In the genomic region with DNA sequence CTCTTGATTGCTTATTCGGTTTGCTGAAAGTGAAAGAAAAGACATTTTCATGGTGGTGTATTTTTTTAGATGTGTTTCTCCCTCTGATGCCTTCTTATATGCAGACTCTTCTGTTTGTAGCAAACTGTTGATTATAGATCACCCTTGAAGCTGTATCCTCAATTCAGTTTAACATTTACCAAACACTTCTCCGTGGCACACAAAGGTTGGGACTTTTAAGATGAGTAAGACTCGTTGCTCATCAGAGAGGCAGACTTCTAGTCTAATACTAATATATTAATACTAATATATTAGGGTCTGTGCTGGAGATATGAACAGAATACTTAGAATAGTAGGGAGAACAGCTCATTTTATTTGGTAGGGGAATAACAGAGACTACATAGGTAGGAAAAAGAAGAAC, we compare ENCODE assay signal across 2 cellular contexts.
TF ChIP-seq lines count a peak whose summit lies in the region.

No MANE protein-coding gene starts in this region.

TF ChIP-seq in SK-N-SH, 30 proteins besides CTCF, POLR2A, EP300 and RAD21:
- no peak for TF ChIP-seq MEF2A (IDR thresholded peaks at IDR 0.05; ENCODE audit: borderline replicate concordance, low read depth)
- no peak for TF ChIP-seq SIN3A (IDR thresholded peaks at IDR 0.05; ENCODE audit: borderline replicate concordance, low read depth, low read length)
TF ChIP-seq in SK-N-SH: peak in this region for 0.

TF ChIP-seq in SK-N-SH treated with all-trans-retinoic acid at 6 μM for 48 hours, 23 proteins besides CTCF, POLR2A, EP300 and RAD21:
- TF ChIP-seq ZNF565 (CRISPR knock-in tag; conservative IDR thresholded peaks at IDR 0.05; ENCODE audit: low read depth) (no peak), OSR1 (CRISPR knock-in tag; IDR thresholded peaks at IDR 0.05) (no peak), ISL1 (CRISPR knock-in tag; IDR thresholded peaks at IDR 0.05) (no peak), ESRRG (CRISPR knock-in tag; IDR thresholded peaks at IDR 0.05) (no peak), SNAI2 (CRISPR knock-in tag; IDR thresholded peaks at IDR 0.05) (no peak), GLIS3 (CRISPR knock-in tag; IDR thresholded peaks at IDR 0.05) (no peak), ZNF8 (CRISPR knock-in tag; IDR thresholded peaks at IDR 0.05) (no peak), CREB5 (CRISPR knock-in tag; IDR thresholded peaks at IDR 0.05; ENCODE audit: low read depth) (no peak), ZFP3 (CRISPR knock-in tag; IDR thresholded peaks at IDR 0.05) (no peak), ARNTL (CRISPR knock-in tag; IDR thresholded peaks at IDR 0.05; ENCODE audit: borderline replicate concordance, low read depth) (no peak), BACH2 (CRISPR knock-in tag; IDR thresholded peaks at IDR 0.05; ENCODE audit: borderline replicate concordance) (no peak), TCF4 (CRISPR knock-in tag; IDR thresholded peaks at IDR 0.05; ENCODE audit: borderline replicate concordance) (no peak)
- TF ChIP-seq, protein P1, sequence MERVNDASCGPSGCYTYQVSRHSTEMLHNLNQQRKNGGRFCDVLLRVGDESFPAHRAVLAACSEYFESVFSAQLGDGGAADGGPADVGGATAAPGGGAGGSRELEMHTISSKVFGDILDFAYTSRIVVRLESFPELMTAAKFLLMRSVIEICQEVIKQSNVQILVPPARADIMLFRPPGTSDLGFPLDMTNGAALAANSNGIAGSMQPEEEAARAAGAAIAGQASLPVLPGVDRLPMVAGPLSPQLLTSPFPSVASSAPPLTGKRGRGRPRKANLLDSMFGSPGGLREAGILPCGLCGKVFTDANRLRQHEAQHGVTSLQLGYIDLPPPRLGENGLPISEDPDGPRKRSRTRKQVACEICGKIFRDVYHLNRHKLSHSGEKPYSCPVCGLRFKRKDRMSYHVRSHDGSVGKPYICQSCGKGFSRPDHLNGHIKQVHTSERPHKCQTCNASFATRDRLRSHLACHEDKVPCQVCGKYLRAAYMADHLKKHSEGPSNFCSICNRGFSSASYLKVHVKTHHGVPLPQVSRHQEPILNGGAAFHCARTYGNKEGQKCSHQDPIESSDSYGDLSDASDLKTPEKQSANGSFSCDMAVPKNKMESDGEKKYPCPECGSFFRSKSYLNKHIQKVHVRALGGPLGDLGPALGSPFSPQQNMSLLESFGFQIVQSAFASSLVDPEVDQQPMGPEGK (CRISPR knock-in tag; IDR thresholded peaks at IDR 0.05; ENCODE audit: borderline replicate concordance), result no peak
